In genomic region chr1:42334240-42335049, GRCh38 we compare ENCODE assay signal across 8 cellular contexts. TPM values are rescaled to one million over a fixed set of nuclear protein-coding genes. Genes with fewer than 3 reads are reported as not detected.
A peak's percentile ranks its signal among the peaks of the same experiment; 100 is the strongest.
DNase-seq lines count a peak whose midpoint lies in the region; ATAC-seq and TF ChIP-seq lines count a peak whose summit lies in the region.

No MANE protein-coding gene starts in this region.

- peak overlapping the region; percentile 91 for H3K4me3 ChIP-seq in colonic mucosa

- intact Hi-C loops in colonic mucosa (cut with DNase I) = loop anchor here (10.0 kb wide), 1 partner anchor 150 kb away; no protein-coding TSS in a partner anchor

- peak overlapping the region; percentile 86 to 95 for H3K9ac ChIP-seq in colonic mucosa (ENCODE audit: low read depth in 2 of 2, low read length in 2 of 2)

- peak overlapping the region; percentile 93 for H3K27ac ChIP-seq in colonic mucosa
- H3K27ac ChIP-seq in layer of hippocampus (ENCODE audit: low read depth, low read length) = peak overlapping the region; percentile 89

- no peaks in the 10 kb centered on the region for H3K36me3 ChIP-seq in colonic mucosa

- no peaks in the 10 kb centered on the region for H3K9me3 ChIP-seq in colonic mucosa

- H3K4me1 ChIP-seq in colonic mucosa = peaks cover 8% of the 10 kb centered on the region

- DNase-seq in NCI-H2081 (lab: John Stamatoyannopoulos, UW) (peak; percentile 44 to 83), NCI-H2081 treated with DMSO at 0.1 percent for 48 hours (lab: John Stamatoyannopoulos, UW) (no peak), HuH-7.5 (ENCODE audit: low spot score) (peak; percentile 63), SW 1271 (lab: John Stamatoyannopoulos, UW) (peak; percentile 7 to 43), colonic mucosa (peak; percentile 63)
- peak; percentile 34 for DNase-seq in stimulated activated CD4-positive, alpha-beta T cell treated with anti-CD3 and anti-CD28 coated beads, Interleukin-4, amount 100 ng/mL, for 24 hours

- H3K27me3 ChIP-seq in colonic mucosa = no peaks in the 10 kb centered on the region
- no peaks in the 10 kb centered on the region for H3K27me3 ChIP-seq in layer of hippocampus (ENCODE audit: control insufficient read depth, insufficient read depth, low read length)

- ATAC-seq in GM21723 (IDR thresholded peaks at IDR 0.05; ENCODE audit: unreplicated experiment) = peak; percentile 51

- TF ChIP-seq CTCF in colonic mucosa (IDR thresholded peaks at IDR 0.05) = no peak

RNA-seq across cellular contexts. Expression of gene FOXJ3, which starts 0.6 kb away (rescaled TPM):
- total RNA-seq in colonic mucosa = 10 to 100 TPM; 39.9 to 44.8 TPM

RNA-seq across cellular contexts. Expression of gene RIMKLA, which starts 46.1 kb away (rescaled TPM):
- 10 to 100 TPM; 14.3 to 30.9 TPM for total RNA-seq in colonic mucosa
